In the genomic region with DNA sequence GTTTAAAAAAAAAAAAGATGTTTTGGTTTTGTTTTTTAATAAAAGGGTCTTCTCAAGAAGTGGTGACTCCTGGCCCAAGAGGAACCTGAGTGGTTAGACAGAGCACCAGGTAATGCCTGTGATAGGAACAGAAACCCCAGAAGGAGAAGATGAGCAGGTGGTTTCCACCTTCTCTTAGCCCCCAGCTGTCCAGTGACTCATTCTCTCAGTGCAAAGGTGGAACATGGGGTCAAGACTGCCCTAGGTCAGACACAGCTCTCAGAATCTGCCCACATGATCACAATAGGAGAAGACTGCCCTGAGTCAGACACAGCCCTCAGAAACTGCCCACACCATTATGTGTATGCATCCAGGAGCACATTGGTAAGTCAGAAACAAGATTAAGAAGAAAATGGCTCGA, we compare ENCODE assay signal across 14 cellular contexts.
A peak's percentile ranks its signal among the peaks of the same experiment; 100 is the strongest.
DNase-seq lines count a peak whose midpoint lies in the region; ATAC-seq, FAIRE-seq and TF ChIP-seq lines count a peak whose summit lies in the region.
"Had no signal": no experiment of that assay in that cellular context is flagged by ENCODE, and none has a peak within 500 bp of the region (broad histone marks: within the 10 kb centered on the region; RNA-seq: fewer than 3 reads in every experiment).

No MANE protein-coding gene starts in this region.

- peak in 1 of 2 experiments; percentile 55; a peak in 2 of 4 replicates for TF ChIP-seq EP300 in GM12878 (IDR thresholded peaks at IDR 0.05; ENCODE audit: borderline replicate concordance in 1 of 2, control insufficient read depth in 1 of 2, low read depth in 2 of 2, low read length in 2 of 2)

- 50% methylated on average over 1 of the region's 1 CpG for WGBS in GM12878 (ENCODE audit: insufficient coverage, insufficient replicate concordance, low lambda C conversion rate, missing lambda C conversion rate)

- CTCF ChIA-PET in GM12878 (lab: Yijun Ruan, JAX): interaction anchor here (0.6 kb wide), 1 partner anchor 322 kb away, joined by 3 read pairs; no protein-coding TSS in a partner anchor

- H3K4me1 ChIP-seq in GM12878 (ENCODE audit: control insufficient read depth, insufficient read depth, low read length): peaks cover 27% of the 10 kb centered on the region

- H3K36me3 ChIP-seq in GM12878 (ENCODE audit: control insufficient read depth in 2 of 2, insufficient read depth in 2 of 2, low read length in 1 of 2): no peaks in the 10 kb centered on the region
- H3K36me3 ChIP-seq: cardiac muscle cell, Peyer's patch had no signal

- in situ Hi-C loops in GM12878 (cut with MboI): no loop called here

- TF ChIP-seq RAD21 in GM12878 (IDR thresholded peaks at IDR 0.05; ENCODE audit: insufficient read depth, low read depth, low read length): no peak

- TF ChIP-seq CTCF in GM20000 (IDR thresholded peaks at IDR 0.05; ENCODE audit: extremely low read depth, missing control alignments) (no peak), GM12878 (IDR thresholded peaks at IDR 0.05 in 2 of 3, conservative IDR thresholded peaks at IDR 0.05 in 1 of 3; ENCODE audit: control insufficient read depth in 2 of 3, extremely low read depth in 1 of 3, insufficient read depth in 1 of 3, low read depth in 3 of 3, low read length in 3 of 3) (no peak)

- peak overlapping the region; percentile 39; the same call in 1 of the 2 replicates for H3K27ac ChIP-seq in GM12878 (ENCODE audit: control insufficient read depth, insufficient read depth)
- H3K27ac ChIP-seq: cardiac muscle cell, heart left ventricle had no signal

- TF ChIP-seq POLR2A in GM12878 (IDR thresholded peaks at IDR 0.05; ENCODE audit: low read depth, low read length): no peak

- H2AFZ ChIP-seq in GM12878 (ENCODE audit: control insufficient read depth, low read depth, low read length): no peak overlapping the region

- no peaks in the 10 kb centered on the region for H4K20me1 ChIP-seq in GM12878 (ENCODE audit: control insufficient read depth, insufficient read depth)

- intact Hi-C loops in GM12878 (cut with micrococcal nuclease; ENCODE audit: unreplicated experiment): loop anchor here (2.0 to 5.0 kb wide), 3 partner anchors 25 to 63 kb away; no protein-coding TSS in a partner anchor

- FAIRE-seq in GM12878 (lab: Jason Lieb, UNC): peak; percentile 89

- H3K9me3 ChIP-seq in GM12878 (replicated peaks; ENCODE audit: control insufficient read depth, insufficient read depth, low read length): no peaks in the 10 kb centered on the region
- H3K9me3 ChIP-seq: heart left ventricle, Peyer's patch had no signal

- no peaks in the 10 kb centered on the region for H3K27me3 ChIP-seq in GM12878 (replicated peaks in 1 of 2; ENCODE audit: control insufficient read depth in 2 of 2, insufficient read depth in 2 of 2, low read length in 1 of 2)
- H3K27me3 ChIP-seq: cardiac muscle cell, heart left ventricle, Peyer's patch had no signal

- H3K4me3 ChIP-seq in GM12878: no peak overlapping the region
- H3K4me3 ChIP-seq: cardiac muscle cell, heart left ventricle, Peyer's patch had no signal

- DNase-seq in GM20000 (ENCODE audit: low spot score): peak; percentile 77
- DNase-seq in GM12878 (ENCODE audit: low read depth, low spot score): peak; percentile 66
- no peak for DNase-seq in HuH-7.5 (ENCODE audit: low spot score)
- DNase-seq in A172 (ENCODE audit: low spot score): no peak
- no peak for DNase-seq in NCI-H524 (lab: John Stamatoyannopoulos, UW)
- no peak for DNase-seq in germinal center (ENCODE audit: low spot score)
- DNase-seq: activated CD8-positive, alpha-beta memory T cell treated with anti-CD3 and anti-CD28 coated beads for 24 hours; GDM1; heart left ventricle; nephron progenitor cell had no signal

- SMC1A ChIA-PET in GM12878 (lab: Charles Lee; ENCODE audit: uncharacterized antibody, unreplicated experiment): interaction anchor here (0.6 to 3.1 kb wide), 4 partner anchors 10 to 76 kb away, joined by 3 to 14 read pairs (median 5); partner anchors contain the start of gene TBC1D8

- H3K79me2 ChIP-seq in GM12878 (ENCODE audit: control insufficient read depth, insufficient read depth, low read length): no peaks in the 10 kb centered on the region; the same call in 1 of the 2 replicates

- POLR2A ChIA-PET in GM12878 (lab: Charles Lee): interaction anchor here (0.6 to 0.9 kb wide), 3 partner anchors 24 to 220 kb away, joined by 3 to 8 read pairs (median 3); no protein-coding TSS in a partner anchor

- BruUV-seq in GM12878 (replicated peaks; lab: Mats Ljungman, UMichigan): no TSS peak

- no peak overlapping the region for H3K9ac ChIP-seq in GM12878 (ENCODE audit: control insufficient read depth, insufficient read depth, low read length)

- ATAC-seq in GM18517 (IDR thresholded peaks at IDR 0.05; ENCODE audit: unreplicated experiment) (peak; percentile 97), HG03060 (IDR thresholded peaks at IDR 0.05; ENCODE audit: low read depth, unreplicated experiment) (peak; percentile 83), GM12878 (peak; percentile 97)
- ATAC-seq: heart left ventricle had no signal

- RAD21 ChIA-PET in GM12878 (lab: Charles Lee; ENCODE audit: unreplicated experiment): interaction anchor here (0.9 to 1.5 kb wide), 2 partner anchors 24 to 26 kb away, joined by 3 to 6 read pairs; no protein-coding TSS in a partner anchor

- peak overlapping the region; percentile 11; the same call in 1 of the 2 replicates for H3K4me2 ChIP-seq in GM12878 (ENCODE audit: control insufficient read depth, insufficient read depth)

TF ChIP-seq in GM12878, 131 proteins besides CTCF, POLR2A, EP300 and RAD21 (continues in another document):
- TF ChIP-seq WRNIP1 (IDR thresholded peaks at IDR 0.05; ENCODE audit: borderline replicate concordance, low read depth, low read length) (no peak), RELB (IDR thresholded peaks at IDR 0.05; ENCODE audit: low read depth) (peak; percentile 81), SUPT20H (IDR thresholded peaks at IDR 0.05; ENCODE audit: borderline replicate concordance, control insufficient read depth, low read depth, low read length) (no peak), ZBTB33 (IDR thresholded peaks at IDR 0.05) (no peak), POU2F2 (IDR thresholded peaks at IDR 0.05; ENCODE audit: borderline replicate concordance, low read depth, low read length) (peak; percentile 32; the same call in 1 of the 3 replicates), RB1 (IDR thresholded peaks at IDR 0.05; ENCODE audit: borderline replicate concordance) (no peak), SP1 (IDR thresholded peaks at IDR 0.05; ENCODE audit: low read depth, low read length) (peak; percentile 12), YY1 (IDR thresholded peaks at IDR 0.05; ENCODE audit: low read depth, low read length) (no peak), SREBF2 (IDR thresholded peaks at IDR 0.05; ENCODE audit: low read length) (no peak), RBBP5 (conservative IDR thresholded peaks at IDR 0.05) (no peak), NFIC (IDR thresholded peaks at IDR 0.05; ENCODE audit: low read depth, low read length) (0 out of 2 replicates have a peak, but pooled peaks have one; percentile 40)
- TF ChIP-seq, protein P1, sequence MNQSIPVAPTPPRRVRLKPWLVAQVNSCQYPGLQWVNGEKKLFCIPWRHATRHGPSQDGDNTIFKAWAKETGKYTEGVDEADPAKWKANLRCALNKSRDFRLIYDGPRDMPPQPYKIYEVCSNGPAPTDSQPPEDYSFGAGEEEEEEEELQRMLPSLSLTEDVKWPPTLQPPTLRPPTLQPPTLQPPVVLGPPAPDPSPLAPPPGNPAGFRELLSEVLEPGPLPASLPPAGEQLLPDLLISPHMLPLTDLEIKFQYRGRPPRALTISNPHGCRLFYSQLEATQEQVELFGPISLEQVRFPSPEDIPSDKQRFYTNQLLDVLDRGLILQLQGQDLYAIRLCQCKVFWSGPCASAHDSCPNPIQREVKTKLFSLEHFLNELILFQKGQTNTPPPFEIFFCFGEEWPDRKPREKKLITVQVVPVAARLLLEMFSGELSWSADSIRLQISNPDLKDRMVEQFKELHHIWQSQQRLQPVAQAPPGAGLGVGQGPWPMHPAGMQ (IDR thresholded peaks at IDR 0.05; ENCODE audit: borderline replicate concordance): no peak

Comparison
In these comparisons a context has a peak if more than half of its experiments do, and no peak if none do; other contexts are left out.
1. DNase-seq: peak in GM20000 (single experiment) and GM12878 (single experiment); none in HuH-7.5 (single experiment), A172 (single experiment), NCI-H524 (0 of 2) and germinal center (single experiment).
2. Peak in every context shown above with its lines, with median percentiles within 50 percentile points of each other: ATAC-seq.